In the genomic region with DNA sequence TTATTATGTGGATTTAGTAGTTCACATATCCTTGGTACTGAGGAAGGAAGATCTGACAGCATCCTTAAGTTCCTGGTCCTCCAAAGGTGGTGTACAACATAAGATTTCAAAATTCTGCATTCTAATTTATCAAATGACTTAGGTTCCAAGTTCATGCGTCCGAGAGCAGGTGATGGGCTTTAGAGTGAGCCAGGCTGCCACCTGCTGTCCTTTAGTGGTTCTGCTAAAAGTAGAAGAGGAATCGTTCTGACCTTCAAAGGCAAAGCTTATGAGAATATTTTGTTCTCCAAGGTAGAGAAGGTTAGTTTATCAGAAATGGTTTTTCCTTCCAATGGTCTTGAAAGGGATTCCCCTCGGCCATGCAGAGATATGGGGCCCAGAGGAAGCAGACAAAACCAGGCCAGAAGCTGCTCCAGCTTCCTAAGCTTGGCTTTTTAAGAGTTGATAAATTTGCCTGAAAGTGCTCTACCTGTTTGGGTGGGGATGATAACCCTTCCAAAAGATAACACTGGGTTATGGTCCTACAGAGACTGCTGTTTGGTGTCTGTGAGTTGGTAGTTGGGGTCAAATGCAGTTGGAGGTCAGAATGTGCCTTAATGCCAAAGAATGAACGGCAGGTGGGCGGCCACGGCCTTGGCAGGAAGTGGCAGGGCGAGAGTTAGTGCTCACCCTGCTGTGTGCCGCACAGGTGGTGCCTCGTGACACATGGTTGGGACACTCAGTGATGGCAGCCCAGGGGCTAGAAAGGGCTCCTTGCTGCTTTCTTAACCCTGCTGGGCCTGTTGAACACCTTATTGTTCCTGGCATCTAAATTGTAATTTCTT, we compare ENCODE assay signal across 8 cellular contexts. TPM values are rescaled to one million over a fixed set of nuclear protein-coding genes. Genes with fewer than 3 reads are reported as not detected.
DNase-seq lines count a peak whose midpoint lies in the region; ATAC-seq and TF ChIP-seq lines count a peak whose summit lies in the region.

No MANE protein-coding gene starts in this region.

- H3K4me1 Mint-ChIP-seq in glutamatergic neuron (ENCODE audit: low read depth, unreplicated experiment), result peaks cover 6% of the 10 kb centered on the region

- DNase-seq in DMS53 (lab: John Stamatoyannopoulos, UW), result peak; percentile 93
- DNase-seq in SHP77 treated with DMSO at 0.1 percent for 48 hours (lab: John Stamatoyannopoulos, UW), result peak; percentile 1
- peak in 1 of 2 donors; percentile 53 for DNase-seq in activated naive CD4-positive, alpha-beta T cell treated with anti-CD3 and anti-CD28 coated beads, Interleukin-2, amount 50 U/mL, for 72 hours (ENCODE audit: low spot score in 2 of 2)
- DNase-seq in glutamatergic neuron, result peak; percentile 63
- peak; percentile 61 for DNase-seq in prostate gland (ENCODE audit: low spot score)
- no peak for DNase-seq in cortex of kidney (lab: John Stamatoyannopoulos, UW)

- H3K9me3 Mint-ChIP-seq in activated naive CD4-positive, alpha-beta T cell treated with anti-CD3 and anti-CD28 coated beads, Interleukin-2, amount 50 U/mL, for 72 hours, result no peaks in the 10 kb centered on the region
- peaks cover 4% of the 10 kb centered on the region for H3K9me3 Mint-ChIP-seq in glutamatergic neuron (ENCODE audit: unreplicated experiment)

- WGBS in prostate gland, result 45% methylated on average over 10 of the region's 10 CpGs

- H3K27ac Mint-ChIP-seq in activated naive CD4-positive, alpha-beta T cell treated with anti-CD3 and anti-CD28 coated beads, Interleukin-2, amount 50 U/mL, for 72 hours, result peak overlapping the region in 1 of 2 donors; percentile 78
- H3K27ac Mint-ChIP-seq in glutamatergic neuron (ENCODE audit: unreplicated experiment), result no peak overlapping the region

- no peaks in the 10 kb centered on the region for H3K36me3 Mint-ChIP-seq in activated naive CD4-positive, alpha-beta T cell treated with anti-CD3 and anti-CD28 coated beads, Interleukin-2, amount 50 U/mL, for 72 hours
- no peaks in the 10 kb centered on the region for H3K36me3 Mint-ChIP-seq in glutamatergic neuron (ENCODE audit: unreplicated experiment)

- no peak overlapping the region for H3K4me3 Mint-ChIP-seq in glutamatergic neuron (ENCODE audit: unreplicated experiment)

- TF ChIP-seq CTCF in LNCAP (IDR thresholded peaks at IDR 0.05), result peak; percentile 78
- peak; percentile 65 for TF ChIP-seq CTCF in glutamatergic neuron (IDR thresholded peaks at IDR 0.05; ENCODE audit: partially characterized antibody, unreplicated experiment)
- peak; percentile 56 to 93 (median 86) for TF ChIP-seq CTCF in prostate gland (IDR thresholded peaks at IDR 0.05)

- no peaks in the 10 kb centered on the region for H3K27me3 ChIP-seq in prostate gland (replicated peaks; ENCODE audit: insufficient read depth)

- H3K4me3 ChIP-seq in prostate gland, result no peak overlapping the region

- no peak overlapping the region for H3K27ac ChIP-seq in prostate gland

- peak; percentile 30 to 32 for ATAC-seq in activated naive CD4-positive, alpha-beta T cell treated with anti-CD3 and anti-CD28 coated beads, Interleukin-2, amount 50 U/mL, for 72 hours
- no peak for ATAC-seq in HG03457 (IDR thresholded peaks at IDR 0.05; ENCODE audit: unreplicated experiment)

- no peak for TF ChIP-seq POLR2A in prostate gland (IDR thresholded peaks at IDR 0.05)

- intact Hi-C loops in prostate gland (cut with DNase I), result loop anchor here (2.0 to 5.0 kb wide), 4 partner anchors 131 to 371 kb away; no protein-coding TSS in a partner anchor

- peaks cover 2% of the 10 kb centered on the region for H3K27me3 Mint-ChIP-seq in glutamatergic neuron (ENCODE audit: unreplicated experiment)

- no peaks in the 10 kb centered on the region for H3K9me3 ChIP-seq in prostate gland

- H3K4me1 ChIP-seq in prostate gland (replicated peaks), result no peaks in the 10 kb centered on the region

- H3K36me3 ChIP-seq in prostate gland, result no peaks in the 10 kb centered on the region

RNA-seq across cellular contexts. Expression of a gene that starts 29.0 kb away (rescaled TPM):
- total RNA-seq in activated naive CD4-positive, alpha-beta T cell treated with anti-CD3 and anti-CD28 coated beads, Interleukin-2, amount 50 U/mL, for 72 hours, result not detected
- total RNA-seq in glutamatergic neuron (ENCODE audit: unreplicated experiment) (14.6 TPM), prostate gland (not detected)

Comparison
In these comparisons a context has a peak if more than half of its experiments do, and no peak if none do; other contexts are left out.
1. RNA of a gene that starts 29.0 kb away (total RNA-seq): 14.6 TPM in glutamatergic neuron (single experiment); not detected in prostate gland and not detected in activated naive CD4-positive, alpha-beta T cell treated with anti-CD3 and anti-CD28 coated beads, Interleukin-2, amount 50 U/mL, for 72 hours; every median in the first group is over 10 times any median in the second.
2. Peak in every context shown above with its lines, with median percentiles within 50 percentile points of each other: CTCF ChIP-seq.